In the genomic region with DNA sequence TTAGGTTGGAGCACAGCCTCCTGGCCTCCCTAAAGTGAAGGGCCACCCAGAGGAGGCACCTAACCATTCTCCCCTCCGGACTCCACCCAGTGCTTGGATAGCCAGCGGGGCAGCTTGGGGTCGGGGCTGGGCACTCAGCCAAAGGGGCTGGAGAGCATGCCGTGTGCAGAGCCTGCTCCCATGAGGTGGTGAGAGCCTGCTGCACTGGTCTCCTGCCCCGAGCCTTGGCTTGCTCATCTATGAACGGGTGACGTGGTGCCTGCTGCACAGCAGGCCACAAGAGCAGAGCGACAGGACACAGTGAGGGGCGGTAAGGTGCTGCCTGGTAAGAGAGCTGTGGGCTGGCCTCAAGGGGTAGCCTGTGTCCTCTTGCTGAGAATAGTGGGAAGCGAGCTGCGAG, we compare ENCODE assay signal across 22 cellular contexts. TPM values are rescaled to one million over a fixed set of nuclear protein-coding genes. Genes with fewer than 3 reads are reported as not detected.
DNase-seq lines count a peak whose midpoint lies in the region; TF ChIP-seq lines count a peak whose summit lies in the region.
"Had no signal": no experiment of that assay in that cellular context is flagged by ENCODE, and none has a peak within 500 bp of the region (broad histone marks: within the 10 kb centered on the region; RNA-seq: fewer than 3 reads in every experiment).

No MANE protein-coding gene starts in this region.

- peak overlapping the region; percentile 16 for H2BK12ac ChIP-seq in neuronal stem cell (ENCODE audit: low read length)

- H3K4me1 ChIP-seq in neuronal stem cell (ENCODE audit: control insufficient read depth in 2 of 2, insufficient read depth in 1 of 2, low read depth in 1 of 2, low read length in 2 of 2), result no peaks in the 10 kb centered on the region
- no peaks in the 10 kb centered on the region for H3K4me1 ChIP-seq in breast epithelium
- H3K4me1 ChIP-seq: A549 had no signal

- no peak overlapping the region for H3K14ac ChIP-seq in neuronal stem cell (ENCODE audit: low read length)

- no peaks in the 10 kb centered on the region for H3K9me3 ChIP-seq in neuronal stem cell (replicated peaks in 1 of 2; ENCODE audit: control insufficient read depth in 2 of 2, insufficient read depth in 1 of 2, low read depth in 1 of 2, low read length in 2 of 2)
- H3K9me3 ChIP-seq in breast epithelium, result no peaks in the 10 kb centered on the region
- H3K9me3 ChIP-seq: A549; BLaER1 treated with 17β-estradiol and CSF1 and Interleukin-3, amounts not matched to agents 10 nM and 100 nM had no signal

- WGBS in neuronal stem cell (ENCODE audit: extremely low coverage in 2 of 2, insufficient read length in 2 of 2, insufficient replicate concordance in 1 of 2), 2 donors, result no CpG with 5 or more reads among the region's 11 CpGs

- H3K27ac ChIP-seq in neuronal stem cell (replicated peaks; ENCODE audit: low read length) (no peak overlapping the region), breast epithelium (no peak overlapping the region)
- H3K27ac ChIP-seq: 22Rv1; A549; BLaER1 treated with 17β-estradiol and CSF1 and Interleukin-3, amounts not matched to agents 10 nM and 100 nM; GM23248 had no signal

- peaks cover 0 to 13% (median 0%) of the 10 kb centered on the region in 3 experiments for H3K27me3 ChIP-seq in neuronal stem cell (ENCODE audit: control insufficient read depth in 3 of 3, insufficient read depth in 3 of 3, low read depth in 1 of 3, low read length in 3 of 3)
- H3K27me3 ChIP-seq in breast epithelium, result no peaks in the 10 kb centered on the region

- no peak overlapping the region for H4K91ac ChIP-seq in neuronal stem cell (ENCODE audit: low read depth, low read length, poor library complexity)

- peak overlapping the region; percentile 43 for H4K8ac ChIP-seq in neuronal stem cell (ENCODE audit: low read depth, low read length)

- no peak overlapping the region for H2AFZ ChIP-seq in neuronal stem cell (ENCODE audit: low read length)
- H2AFZ ChIP-seq: GM23248 had no signal

- no peak overlapping the region for H3K23ac ChIP-seq in neuronal stem cell (ENCODE audit: low read depth, low read length, poor library complexity)

- H3K79me1 ChIP-seq in neuronal stem cell (ENCODE audit: low read depth, low read length), result no peaks in the 10 kb centered on the region

- H2BK120ac ChIP-seq in neuronal stem cell (ENCODE audit: low read depth, low read length), result no peak overlapping the region

- no peak for TF ChIP-seq POLR2A in breast epithelium (IDR thresholded peaks at IDR 0.05)

- no peak overlapping the region for H3K18ac ChIP-seq in neuronal stem cell (ENCODE audit: low read length)

- H3K4me3 ChIP-seq in neuronal stem cell (ENCODE audit: low read length in 2 of 2) (no peak overlapping the region), breast epithelium (no peak overlapping the region)
- H3K4me3 ChIP-seq: A549; BLaER1 treated with 17β-estradiol and CSF1 and Interleukin-3, amounts not matched to agents 10 nM and 100 nM; GM23248 had no signal

- H3K4ac ChIP-seq in neuronal stem cell (ENCODE audit: low read length), result no peak overlapping the region

- intact Hi-C loops in breast epithelium (cut with DNase I; ENCODE audit: low total_unique reads), result no loop called here

- no peak for TF ChIP-seq CTCF in breast epithelium (IDR thresholded peaks at IDR 0.05)

- DNase-seq in NCI-H345 (lab: John Stamatoyannopoulos, UW), result peak; percentile 6
- no peak for DNase-seq in NCI-H345 treated with DMSO at 0.1 percent for 48 hours (lab: John Stamatoyannopoulos, UW; ENCODE audit: unreplicated experiment)
- peak; percentile 62 for DNase-seq in NCI-H69 (lab: John Stamatoyannopoulos, UW)
- no peak for DNase-seq in neuronal stem cell (ENCODE audit: low spot score)
- no peak for DNase-seq in breast epithelium (ENCODE audit: low spot score in 2 of 2)
- no peak for DNase-seq in GOT3 (lab: John Stamatoyannopoulos, UW)
- no peak for DNase-seq in activated naive CD4-positive, alpha-beta T cell treated with Interleukin-2 at 50 U/mL for 16 hours
- DNase-seq: AML-193; CD8-positive, alpha-beta T cell; DMS 273 treated with DMSO at 0.1 percent for 48 hours; DMS53; DND-41; EL; GM23248; HCEC 1CT; HFFc6; IMR-90; KBM-7 had no signal

- H3K36me3 ChIP-seq in neuronal stem cell (replicated peaks in 1 of 2; ENCODE audit: control insufficient read depth in 2 of 2, insufficient read depth in 2 of 2, low read length in 2 of 2) (no peaks in the 10 kb centered on the region), breast epithelium (no peaks in the 10 kb centered on the region)
- H3K36me3 ChIP-seq: BLaER1 treated with 17β-estradiol and CSF1 and Interleukin-3, amounts not matched to agents 10 nM and 100 nM had no signal

- H2BK5ac ChIP-seq in neuronal stem cell (ENCODE audit: low read length), result no peak overlapping the region

- H2AK5ac ChIP-seq in neuronal stem cell (ENCODE audit: low read depth, low read length), result no peak overlapping the region

- H3K4me2 ChIP-seq in neuronal stem cell (ENCODE audit: insufficient read depth, low read length, poor library complexity, severe bottlenecking), result no peak overlapping the region
- H3K4me2 ChIP-seq: A549; BLaER1 treated with 17β-estradiol and CSF1 and Interleukin-3, amounts not matched to agents 10 nM and 100 nM had no signal

- H2BK15ac ChIP-seq in neuronal stem cell (ENCODE audit: low read length), result no peak overlapping the region

- no peak overlapping the region for H3K9ac ChIP-seq in neuronal stem cell (ENCODE audit: low read depth, low read length, poor library complexity)
- H3K9ac ChIP-seq: GM23248 had no signal

RNA-seq across cellular contexts. Expression of a gene that starts 14.0 kb away (rescaled TPM):
- not detected for polyA plus RNA-seq in neuronal stem cell (2013, experiment 1 of 2)
- polyA plus RNA-seq in neuronal stem cell (2013, experiment 2 of 2), result not detected
- under 1 TPM in 1 of 3 donors, not detected in 2; 0.66 TPM for total RNA-seq in breast epithelium
- total RNA-seq: CD8-positive, alpha-beta T cell; G401; IMR-90 had no signal
- polyA plus RNA-seq: A549 had no signal

RNA-seq across cellular contexts. Expression of a gene that starts 33.3 kb away (rescaled TPM):
- polyA plus RNA-seq in neuronal stem cell (2013, experiment 1 of 2), result 44.3 TPM
- 42.8 TPM for polyA plus RNA-seq in neuronal stem cell (2013, experiment 2 of 2)
- total RNA-seq in breast epithelium, result 10 to 100 TPM; 10.2 to 14.1 (median 11.2) TPM

RNA-seq across cellular contexts. Expression of a gene that starts 47.8 kb away (rescaled TPM):
- 21.2 TPM for polyA plus RNA-seq in neuronal stem cell (2013, experiment 1 of 2)
- polyA plus RNA-seq in neuronal stem cell (2013, experiment 2 of 2), result 21.9 TPM
- 10 to 100 TPM; 49.8 to 72.4 (median 51.1) TPM for total RNA-seq in breast epithelium

RNA-seq across cellular contexts. Expression of a gene that starts 49.0 kb away (rescaled TPM):
- polyA plus RNA-seq in neuronal stem cell (2013, experiment 1 of 2), result 496 TPM
- 494 TPM for polyA plus RNA-seq in neuronal stem cell (2013, experiment 2 of 2)
- total RNA-seq in breast epithelium, result 100 to 1,000 TPM; 131 to 202 (median 146) TPM

Comparison
In these comparisons a context has a peak if more than half of its experiments do, and no peak if none do; other contexts are left out.
1. DNase-seq: peak in NCI-H345 (single experiment) and NCI-H69 (single experiment); none in NCI-H345 treated with DMSO at 0.1 percent for 48 hours (single experiment), neuronal stem cell (single experiment), breast epithelium (0 of 2), GOT3 (single experiment) and activated naive CD4-positive, alpha-beta T cell treated with Interleukin-2 at 50 U/mL for 16 hours (single experiment).